In genomic region chr7:92723978-92724377, GRCh38 we compare ENCODE assay signal across 1 cellular context.
TF ChIP-seq lines count a peak whose summit lies in the region.

No MANE protein-coding gene starts in this region.

TF ChIP-seq in GM23338, 12 proteins besides CTCF, POLR2A, EP300 and RAD21 (continued from another document):
- peak; percentile 61; the same call in 1 of the 2 replicates for TF ChIP-seq ZNF462 (CRISPR knock-in tag; IDR thresholded peaks at IDR 0.05)
